26 cellular contexts compared by ENCODE assay signal in the genomic region with DNA sequence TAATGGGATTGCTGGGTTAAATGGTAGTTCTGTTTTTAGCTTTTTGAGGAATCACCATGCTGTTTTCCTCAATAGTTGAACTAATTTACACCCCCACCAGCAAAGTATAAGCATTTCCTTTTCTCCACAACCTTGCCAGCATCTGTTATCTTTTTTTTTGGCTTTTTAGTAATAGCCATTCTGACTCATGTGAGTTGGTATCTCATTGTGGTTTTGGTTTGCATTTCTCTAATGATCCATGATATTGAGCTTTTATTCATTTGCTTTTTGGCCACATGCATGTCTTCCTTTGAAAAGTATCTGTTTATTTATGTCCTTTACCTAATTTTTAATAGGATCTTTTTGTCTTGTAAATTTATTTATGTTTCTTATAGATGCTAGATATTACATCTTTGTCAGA.
A peak's percentile ranks its signal among the peaks of the same experiment; 100 is the strongest.
DNase-seq lines count a peak whose midpoint lies in the region; ATAC-seq and TF ChIP-seq lines count a peak whose summit lies in the region.
"Had no signal": no experiment of that assay in that cellular context is flagged by ENCODE, and none has a peak within 500 bp of the region (broad histone marks: within the 10 kb centered on the region; RNA-seq: fewer than 3 reads in every experiment).

No MANE protein-coding gene starts in this region.

- no peak for ATAC-seq in HG02588 (IDR thresholded peaks at IDR 0.05; ENCODE audit: unreplicated experiment)
- no peak for ATAC-seq in activated CD8-positive, alpha-beta T cell treated with anti-CD3 and anti-CD28 coated beads for 36 hours
- ATAC-seq: CD8-positive, alpha-beta T cell; GM12878; Right ventricle myocardium inferior; SK-N-SH treated with all-trans-retinoic acid at 6 μM for 48 hours had no signal

- no peak overlapping the region for H3K27ac ChIP-seq in dorsolateral prefrontal cortex
- H3K27ac ChIP-seq in ovary = no peak overlapping the region
- H3K27ac ChIP-seq: C4-2B, GM23248, SJCRH30 had no signal

- DNase-seq in NCI-H226 (peak; percentile 74), amniotic epithelial cell (ENCODE audit: low read depth) (peak; percentile 40), kidney glomerular epithelial cell (lab: John Stamatoyannopoulos, UW) (peak; percentile 52), dorsolateral prefrontal cortex (no peak), ovary (no peak)
- no peak for DNase-seq in activated CD8-positive, alpha-beta T cell treated with anti-CD3 and anti-CD28 coated beads for 36 hours
- DNase-seq: CD8-positive, alpha-beta T cell; DMS 273 treated with DMSO at 0.1 percent for 48 hours; DMS79; EL; GDM1; GM23248; H7; KBM-7; MG63; NCI-H1105 treated with DMSO at 0.1 percent for 48 hours; NCI-H2029; NCI-H446 treated with DMSO at 0.1 percent for 48 hours; NCI-H526 treated with DMSO at 0.1 percent for 48 hours had no signal

- no peaks in the 10 kb centered on the region for H3K36me3 Mint-ChIP-seq in activated CD8-positive, alpha-beta T cell treated with anti-CD3 and anti-CD28 coated beads for 36 hours (ENCODE audit: low read depth)
- H3K36me3 Mint-ChIP-seq: CD8-positive, alpha-beta T cell had no signal

- no peak overlapping the region for H3K27ac Mint-ChIP-seq in activated CD8-positive, alpha-beta T cell treated with anti-CD3 and anti-CD28 coated beads for 36 hours
- H3K27ac Mint-ChIP-seq: B cell; CD8-positive, alpha-beta T cell had no signal

- H3K9me3 ChIP-seq in ovary = no peaks in the 10 kb centered on the region
- H3K9me3 ChIP-seq: MG63, SJCRH30 had no signal

- no peaks in the 10 kb centered on the region for H3K27me3 Mint-ChIP-seq in activated CD8-positive, alpha-beta T cell treated with anti-CD3 and anti-CD28 coated beads for 36 hours
- H3K27me3 Mint-ChIP-seq: B cell had no signal

- no peak for TF ChIP-seq POLR2A in ovary (IDR thresholded peaks at IDR 0.05)

- H3K4me1 Mint-ChIP-seq in activated CD8-positive, alpha-beta T cell treated with anti-CD3 and anti-CD28 coated beads for 36 hours (ENCODE audit: low read depth) = no peaks in the 10 kb centered on the region
- H3K4me1 Mint-ChIP-seq: B cell had no signal

- CTCF ChIA-PET in activated CD8-positive, alpha-beta T cell treated with anti-CD3 and anti-CD28 coated beads for 36 hours (lab: Charles Lee) = no interaction called here

- H3K4me3 ChIP-seq in dorsolateral prefrontal cortex (no peak overlapping the region), ovary (no peak overlapping the region)
- H3K4me3 ChIP-seq: GM12878, GM23248, MG63, SJCRH30 had no signal

- H3K9me3 Mint-ChIP-seq in activated CD8-positive, alpha-beta T cell treated with anti-CD3 and anti-CD28 coated beads for 36 hours = peaks cover 5% of the 10 kb centered on the region

- TF ChIP-seq CTCF in dorsolateral prefrontal cortex (IDR thresholded peaks at IDR 0.05 in 54 of 56, conservative IDR thresholded peaks at IDR 0.05 in 2 of 56; ENCODE audit: low read depth in 1 of 56, partially characterized antibody in 56 of 56) (no peak), ovary (IDR thresholded peaks at IDR 0.05) (no peak)
- TF ChIP-seq CTCF in activated CD8-positive, alpha-beta T cell treated with anti-CD3 and anti-CD28 coated beads for 36 hours (IDR thresholded peaks at IDR 0.05) = no peak

- H3K27me3 ChIP-seq in dorsolateral prefrontal cortex = no peaks in the 10 kb centered on the region
- no peaks in the 10 kb centered on the region for H3K27me3 ChIP-seq in ovary
- H3K27me3 ChIP-seq: SJCRH30 had no signal

- no peak for TF ChIP-seq EP300 in ovary (IDR thresholded peaks at IDR 0.05)

- H3K4me1 ChIP-seq in ovary (ENCODE audit: insufficient read depth) = no peaks in the 10 kb centered on the region
- H3K4me1 ChIP-seq: SJCRH30 had no signal

- POLR2A ChIA-PET in activated CD8-positive, alpha-beta T cell treated with anti-CD3 and anti-CD28 coated beads for 36 hours (lab: Charles Lee) = no interaction called here

- no peaks in the 10 kb centered on the region for H3K36me3 ChIP-seq in ovary
- H3K36me3 ChIP-seq: MG63, SJCRH30 had no signal

- H3K4me3 Mint-ChIP-seq in activated CD8-positive, alpha-beta T cell treated with anti-CD3 and anti-CD28 coated beads for 36 hours = no peak overlapping the region
- H3K4me3 Mint-ChIP-seq: B cell; CD8-positive, alpha-beta T cell had no signal

- intact Hi-C loops in dorsolateral prefrontal cortex (cut with DNase I) (no loop called here), ovary (cut with DNase I) (no loop called here)
- intact Hi-C loops in activated CD8-positive, alpha-beta T cell treated with anti-CD3 and anti-CD28 coated beads for 36 hours (cut with micrococcal nuclease) = no loop called here

Comparison
In these comparisons a context has a peak if more than half of its experiments do, and no peak if none do; other contexts are left out.
1. DNase-seq: peak in NCI-H226 (single experiment), amniotic epithelial cell (single experiment) and kidney glomerular epithelial cell (single experiment); none in dorsolateral prefrontal cortex (0 of 10), ovary (0 of 5) and activated CD8-positive, alpha-beta T cell treated with anti-CD3 and anti-CD28 coated beads for 36 hours (single experiment).